Comparison of ENCODE assay signal across 1 cellular context in the genomic region with DNA sequence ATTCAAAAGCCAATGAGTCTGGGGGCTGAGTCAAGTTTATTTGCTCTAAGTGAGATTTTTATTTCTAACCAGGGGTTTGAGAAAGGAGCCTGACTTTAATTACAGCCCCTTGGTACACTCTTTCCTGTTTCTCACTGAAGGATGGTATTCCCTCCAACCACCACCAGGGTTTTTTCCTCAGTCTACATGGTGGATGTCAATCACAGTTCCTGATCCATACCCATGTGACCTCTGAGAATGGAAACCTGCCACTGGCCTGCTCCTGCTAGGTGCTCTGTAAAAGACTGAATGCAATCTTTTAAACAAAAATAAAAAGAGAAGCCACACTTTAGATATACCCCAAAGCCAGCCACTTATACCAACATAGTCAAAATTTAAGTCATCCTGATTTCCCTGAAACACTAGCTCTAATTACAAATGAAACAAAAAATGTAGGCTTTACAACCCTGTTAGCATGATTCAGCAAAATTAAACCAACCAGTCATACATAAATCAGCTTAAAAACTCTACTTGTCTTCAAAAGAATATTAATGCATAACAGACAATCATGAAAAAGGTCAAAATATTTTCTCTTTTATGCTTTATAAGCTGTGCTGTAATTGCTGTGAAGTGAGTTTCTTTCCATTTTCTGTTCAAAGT.
TF ChIP-seq lines count a peak whose summit lies in the region.

No MANE protein-coding gene starts in this region.

TF ChIP-seq in H1, 55 proteins besides CTCF, POLR2A, EP300 and RAD21 (continued from another document):
- TF ChIP-seq, protein P1, sequence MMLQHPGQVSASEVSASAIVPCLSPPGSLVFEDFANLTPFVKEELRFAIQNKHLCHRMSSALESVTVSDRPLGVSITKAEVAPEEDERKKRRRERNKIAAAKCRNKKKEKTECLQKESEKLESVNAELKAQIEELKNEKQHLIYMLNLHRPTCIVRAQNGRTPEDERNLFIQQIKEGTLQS (IDR thresholded peaks at IDR 0.05; ENCODE audit: insufficient read depth, low read depth, low read length) = no peak
- TF ChIP-seq SAP30 (IDR thresholded peaks at IDR 0.05; ENCODE audit: insufficient read depth, insufficient replicate concordance, low read length) (no peak), MAFK (IDR thresholded peaks at IDR 0.05; ENCODE audit: low read depth, low read length) (0 out of 2 replicates have a peak, but pooled peaks have one; percentile 23), CTBP2 (IDR thresholded peaks at IDR 0.05; ENCODE audit: borderline replicate concordance, insufficient read depth, insufficient read length, low read length) (no peak), SRF (IDR thresholded peaks at IDR 0.05; ENCODE audit: low read depth, low read length) (no peak), EGR1 (IDR thresholded peaks at IDR 0.05; ENCODE audit: borderline replicate concordance, low read depth, low read length) (no peak), JUND (IDR thresholded peaks at IDR 0.05; ENCODE audit: low read length) (no peak), KDM5A (IDR thresholded peaks at IDR 0.05; ENCODE audit: low read length) (no peak), TEAD4 (IDR thresholded peaks at IDR 0.05; ENCODE audit: low read depth, low read length) (no peak), POLR2AphosphoS5 (IDR thresholded peaks at IDR 0.05; ENCODE audit: low read depth, low read length) (no peak), BRCA1 (IDR thresholded peaks at IDR 0.05; ENCODE audit: low read depth, low read length) (no peak), BACH1 (IDR thresholded peaks at IDR 0.05; ENCODE audit: low read length) (peak; percentile 59; the same call in 1 of the 2 replicates), CHD2 (IDR thresholded peaks at IDR 0.05; ENCODE audit: low read length) (no peak), EZH2 (IDR thresholded peaks at IDR 0.05; ENCODE audit: low read depth, low read length, severe bottlenecking) (no peak), CBX5 (IDR thresholded peaks at IDR 0.05; ENCODE audit: low read depth, low read length) (no peak), SP4 (IDR thresholded peaks at IDR 0.05; ENCODE audit: low read length) (no peak), BCL11A (IDR thresholded peaks at IDR 0.05; ENCODE audit: low read depth in 2 of 2, low read length in 2 of 2) (no peak), KDM1A (IDR thresholded peaks at IDR 0.05; ENCODE audit: borderline replicate concordance, low read length) (no peak)
- TF ChIP-seq, protein P2, sequence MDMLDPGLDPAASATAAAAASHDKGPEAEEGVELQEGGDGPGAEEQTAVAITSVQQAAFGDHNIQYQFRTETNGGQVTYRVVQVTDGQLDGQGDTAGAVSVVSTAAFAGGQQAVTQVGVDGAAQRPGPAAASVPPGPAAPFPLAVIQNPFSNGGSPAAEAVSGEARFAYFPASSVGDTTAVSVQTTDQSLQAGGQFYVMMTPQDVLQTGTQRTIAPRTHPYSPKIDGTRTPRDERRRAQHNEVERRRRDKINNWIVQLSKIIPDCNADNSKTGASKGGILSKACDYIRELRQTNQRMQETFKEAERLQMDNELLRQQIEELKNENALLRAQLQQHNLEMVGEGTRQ (IDR thresholded peaks at IDR 0.05; ENCODE audit: low read length) = 0 out of 2 replicates have a peak, but pooled peaks have one; percentile 21
TF ChIP-seq in H1: peak in this region for 3.
